In the genomic region with DNA sequence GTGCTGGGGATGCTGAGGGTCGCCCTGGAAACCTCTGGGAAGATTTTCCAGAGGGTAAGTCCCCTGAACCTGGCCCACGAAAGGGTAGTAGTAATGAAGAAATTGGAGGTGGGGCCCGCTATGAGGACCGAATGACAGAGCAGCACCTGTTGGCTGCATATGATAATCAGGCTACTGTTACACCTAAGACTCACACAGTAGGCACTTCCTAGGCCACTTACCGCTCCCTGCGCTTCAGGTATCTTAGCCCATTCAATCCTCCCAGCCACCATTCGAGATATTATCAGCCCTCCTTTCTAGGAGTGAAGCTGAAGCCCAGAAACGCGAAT, we compare ENCODE assay signal across 1 cellular context.
A peak's percentile ranks its signal among the peaks of the same experiment; 100 is the strongest.
TF ChIP-seq lines count a peak whose summit lies in the region.

No MANE protein-coding gene starts in this region.

TF ChIP-seq in HEK293, 187 proteins besides CTCF, POLR2A, EP300 and RAD21 (continued from another document):
- TF ChIP-seq ZFP41 (tag by site-specific recombination; IDR thresholded peaks at IDR 0.05; ENCODE audit: borderline replicate concordance) (no peak), ZNF791 (tag by site-specific recombination; IDR thresholded peaks at IDR 0.05) (no peak), ZNF777 (tag by site-specific recombination; IDR thresholded peaks at IDR 0.05; ENCODE audit: borderline replicate concordance) (no peak), SCRT2 (tag by site-specific recombination; IDR thresholded peaks at IDR 0.05) (peak; percentile 100), EGR2 (tag by site-specific recombination; IDR thresholded peaks at IDR 0.05; ENCODE audit: low read depth) (no peak), REPIN1 (tag by site-specific recombination; IDR thresholded peaks at IDR 0.05; ENCODE audit: low read depth) (no peak), ATF2 (tag by site-specific recombination; IDR thresholded peaks at IDR 0.05; ENCODE audit: low read depth) (no peak), SETDB1 (IDR thresholded peaks at IDR 0.05; ENCODE audit: insufficient read length, low read length) (no peak), ZNF426 (tag by site-specific recombination; IDR thresholded peaks at IDR 0.05) (no peak), ZBTB11 (tag by site-specific recombination; conservative IDR thresholded peaks at IDR 0.05; ENCODE audit: low read depth) (peak; percentile 8; the same call in 1 of the 2 replicates), RBAK (tag by site-specific recombination; IDR thresholded peaks at IDR 0.05) (peak; percentile 70; the same call in 1 of the 2 replicates), SALL2 (tag by site-specific recombination; IDR thresholded peaks at IDR 0.05; ENCODE audit: borderline replicate concordance) (no peak), ZNF555 (tag by site-specific recombination; conservative IDR thresholded peaks at IDR 0.05) (no peak), BCL11B (tag by site-specific recombination; IDR thresholded peaks at IDR 0.05; ENCODE audit: low read depth) (no peak), ZNF211 (tag by site-specific recombination; IDR thresholded peaks at IDR 0.05; ENCODE audit: low read depth) (no peak), ZNF521 (tag by site-specific recombination; IDR thresholded peaks at IDR 0.05) (no peak), KLF8 (tag by site-specific recombination; IDR thresholded peaks at IDR 0.05) (no peak), ZNF621 (tag by site-specific recombination; IDR thresholded peaks at IDR 0.05) (no peak), ZNF366 (tag by site-specific recombination; conservative IDR thresholded peaks at IDR 0.05) (no peak), ZBTB20 (tag by site-specific recombination; IDR thresholded peaks at IDR 0.05) (no peak), ZNF639 (tag by site-specific recombination; IDR thresholded peaks at IDR 0.05) (no peak), ZNF10 (tag by site-specific recombination; IDR thresholded peaks at IDR 0.05) (peak; percentile 57; the same call in 1 of the 2 replicates), ZNF416 (tag by site-specific recombination; IDR thresholded peaks at IDR 0.05) (no peak), ZNF292 (tag by site-specific recombination; IDR thresholded peaks at IDR 0.05; ENCODE audit: borderline replicate concordance, low read depth) (no peak), ZNF223 (tag by site-specific recombination; IDR thresholded peaks at IDR 0.05) (no peak), PRDM1 (tag by site-specific recombination; IDR thresholded peaks at IDR 0.05) (no peak), ZNF518A (tag by site-specific recombination; conservative IDR thresholded peaks at IDR 0.05; ENCODE audit: low read depth) (no peak), ZNF558 (tag by site-specific recombination; IDR thresholded peaks at IDR 0.05) (no peak; the same call in 1 of the 2 replicates), PRDM4 (tag by site-specific recombination; IDR thresholded peaks at IDR 0.05) (peak; percentile 68), ZFP69B (tag by site-specific recombination; IDR thresholded peaks at IDR 0.05) (no peak), ZFP3 (tag by site-specific recombination; IDR thresholded peaks at IDR 0.05; ENCODE audit: low read depth) (no peak), ZSCAN5A (tag by site-specific recombination; IDR thresholded peaks at IDR 0.05) (no peak)
- TF ChIP-seq, protein P1, sequence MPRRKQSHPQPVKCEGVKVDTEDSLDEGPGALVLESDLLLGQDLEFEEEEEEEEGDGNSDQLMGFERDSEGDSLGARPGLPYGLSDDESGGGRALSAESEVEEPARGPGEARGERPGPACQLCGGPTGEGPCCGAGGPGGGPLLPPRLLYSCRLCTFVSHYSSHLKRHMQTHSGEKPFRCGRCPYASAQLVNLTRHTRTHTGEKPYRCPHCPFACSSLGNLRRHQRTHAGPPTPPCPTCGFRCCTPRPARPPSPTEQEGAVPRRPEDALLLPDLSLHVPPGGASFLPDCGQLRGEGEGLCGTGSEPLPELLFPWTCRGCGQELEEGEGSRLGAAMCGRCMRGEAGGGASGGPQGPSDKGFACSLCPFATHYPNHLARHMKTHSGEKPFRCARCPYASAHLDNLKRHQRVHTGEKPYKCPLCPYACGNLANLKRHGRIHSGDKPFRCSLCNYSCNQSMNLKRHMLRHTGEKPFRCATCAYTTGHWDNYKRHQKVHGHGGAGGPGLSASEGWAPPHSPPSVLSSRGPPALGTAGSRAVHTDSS (tag by site-specific recombination; IDR thresholded peaks at IDR 0.05) = no peak
- TF ChIP-seq, protein P2, sequence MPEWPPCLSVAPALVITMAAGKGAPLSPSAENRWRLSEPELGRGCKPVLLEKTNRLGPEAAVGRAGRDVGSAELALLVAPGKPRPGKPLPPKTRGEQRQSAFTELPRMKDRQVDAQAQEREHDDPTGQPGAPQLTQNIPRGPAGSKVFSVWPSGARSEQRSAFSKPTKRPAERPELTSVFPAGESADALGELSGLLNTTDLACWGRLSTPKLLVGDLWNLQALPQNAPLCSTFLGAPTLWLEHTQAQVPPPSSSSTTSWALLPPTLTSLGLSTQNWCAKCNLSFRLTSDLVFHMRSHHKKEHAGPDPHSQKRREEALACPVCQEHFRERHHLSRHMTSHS (tag by site-specific recombination; IDR thresholded peaks at IDR 0.05) = no peak
- TF ChIP-seq, protein P3, sequence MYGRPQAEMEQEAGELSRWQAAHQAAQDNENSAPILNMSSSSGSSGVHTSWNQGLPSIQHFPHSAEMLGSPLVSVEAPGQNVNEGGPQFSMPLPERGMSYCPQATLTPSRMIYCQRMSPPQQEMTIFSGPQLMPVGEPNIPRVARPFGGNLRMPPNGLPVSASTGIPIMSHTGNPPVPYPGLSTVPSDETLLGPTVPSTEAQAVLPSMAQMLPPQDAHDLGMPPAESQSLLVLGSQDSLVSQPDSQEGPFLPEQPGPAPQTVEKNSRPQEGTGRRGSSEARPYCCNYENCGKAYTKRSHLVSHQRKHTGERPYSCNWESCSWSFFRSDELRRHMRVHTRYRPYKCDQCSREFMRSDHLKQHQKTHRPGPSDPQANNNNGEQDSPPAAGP (tag by site-specific recombination; IDR thresholded peaks at IDR 0.05) = no peak; the same call in 1 of the 2 replicates
